9 cellular contexts compared by ENCODE assay signal in genomic region chr7:101880536-101881443, GRCh38.
DNase-seq lines count a peak whose midpoint lies in the region; ATAC-seq and TF ChIP-seq lines count a peak whose summit lies in the region.
"Had no signal": no experiment of that assay in that cellular context is flagged by ENCODE, and none has a peak within 500 bp of the region (broad histone marks: within the 10 kb centered on the region; RNA-seq: fewer than 3 reads in every experiment).

No MANE protein-coding gene starts in this region.

- peaks cover 24% of the 10 kb centered on the region for H4K20me1 ChIP-seq in DOHH2 (ENCODE audit: control insufficient read depth, insufficient read depth, low read depth, low read length)
- H4K20me1 ChIP-seq in PC-3 (ENCODE audit: low read length) = no peaks in the 10 kb centered on the region

- TF ChIP-seq CTCF in DOHH2 (IDR thresholded peaks at IDR 0.05; ENCODE audit: low read depth, low read length, poor library complexity, severe bottlenecking) = no peak
- no peak for TF ChIP-seq CTCF in PC-3 (conservative IDR thresholded peaks at IDR 0.05; ENCODE audit: low read depth, low read length)
- TF ChIP-seq CTCF in progenitor cell of endocrine pancreas (IDR thresholded peaks at IDR 0.05; ENCODE audit: unreplicated experiment) = no peak

- H3K4me3 Mint-ChIP-seq in progenitor cell of endocrine pancreas (ENCODE audit: low read depth) = no peak overlapping the region
- peak overlapping the region in 1 of 3 donors; percentile 11 for H3K4me3 Mint-ChIP-seq in T-cell

- peaks cover 3% of the 10 kb centered on the region for H3K36me3 Mint-ChIP-seq in progenitor cell of endocrine pancreas (ENCODE audit: insufficient read depth)
- no peaks in the 10 kb centered on the region for H3K36me3 Mint-ChIP-seq in T-cell

- peaks cover 37% of the 10 kb centered on the region for H3F3A ChIP-seq in DOHH2 (ENCODE audit: control insufficient read depth, insufficient read depth)
- H3F3A ChIP-seq in PC-3 (ENCODE audit: low read length, unreplicated experiment) = no peaks in the 10 kb centered on the region

- ATAC-seq in PC-3 = no peak
- ATAC-seq in GM19324 (IDR thresholded peaks at IDR 0.05; ENCODE audit: low FRiP score, unreplicated experiment) = no peak
- ATAC-seq in T-cell (replicated peaks in 1 of 4) = no peak
- ATAC-seq in HG02763 (IDR thresholded peaks at IDR 0.05; ENCODE audit: unreplicated experiment) = no peak

- H3K4me3 ChIP-seq in DOHH2 (ENCODE audit: low read length) = peak overlapping the region; percentile 25
- H3K4me3 ChIP-seq in PC-3 (ENCODE audit: low read length) = no peak overlapping the region; the same call in 1 of the 2 replicates
- H3K4me3 ChIP-seq in esophagus (ENCODE audit: low read depth in 1 of 2, low read length in 2 of 2) = no peak overlapping the region

- H3K4me1 Mint-ChIP-seq in progenitor cell of endocrine pancreas (ENCODE audit: low read depth) = peaks cover 72% of the 10 kb centered on the region
- H3K4me1 Mint-ChIP-seq in T-cell = peaks cover 37 to 48% (median 46%) of the 10 kb centered on the region in 3 donors

- H3K27me3 Mint-ChIP-seq in progenitor cell of endocrine pancreas (no peaks in the 10 kb centered on the region), T-cell (no peaks in the 10 kb centered on the region)

- no peaks in the 10 kb centered on the region for H3K9me3 Mint-ChIP-seq in progenitor cell of endocrine pancreas (ENCODE audit: low read depth)
- H3K9me3 Mint-ChIP-seq in T-cell = no peaks in the 10 kb centered on the region

- DNase-seq in PC-3 (peak; percentile 52), progenitor cell of endocrine pancreas (ENCODE audit: low spot score, unreplicated experiment) (no peak), ecto neural progenitor cell (ENCODE audit: low spot score) (no peak), T-cell (no peak)
- DNase-seq: NCI-H446 treated with DMSO at 0.1 percent for 48 hours had no signal

- POLR2A ChIA-PET in PC-3 (lab: Charles Lee; ENCODE audit: unreplicated experiment) (interaction anchor here (0.6 kb wide), 3 partner anchors 29 to 277 kb away, joined by 3 to 13 read pairs (median 6); no protein-coding TSS in a partner anchor), T-cell (lab: Charles Lee) (interaction anchor here in 1 of 2 donors (0.7 kb wide), 1 partner anchor 17 kb away, joined by 4 read pairs; no protein-coding TSS in a partner anchor)

- H3K27ac Mint-ChIP-seq in progenitor cell of endocrine pancreas (peak overlapping the region; percentile 75), T-cell (no peak overlapping the region)

- H3K36me3 ChIP-seq in DOHH2 (ENCODE audit: control insufficient read depth, low read length) = peaks cover 18% of the 10 kb centered on the region
- no peaks in the 10 kb centered on the region for H3K36me3 ChIP-seq in PC-3 (ENCODE audit: low read depth, low read length)
- no peaks in the 10 kb centered on the region for H3K36me3 ChIP-seq in esophagus (ENCODE audit: control insufficient read depth in 2 of 2, insufficient read depth in 2 of 2, low read length in 1 of 2)

- H3K9me3 ChIP-seq in DOHH2 (ENCODE audit: control insufficient read depth, insufficient read depth, low read length) (no peaks in the 10 kb centered on the region), PC-3 (ENCODE audit: low read length) (no peaks in the 10 kb centered on the region), esophagus (ENCODE audit: control insufficient read depth in 2 of 2, insufficient read depth in 1 of 2, low read depth in 1 of 2, low read length in 1 of 2) (no peaks in the 10 kb centered on the region)

- H3K79me2 ChIP-seq in DOHH2 (ENCODE audit: control insufficient read depth, low read length) = peaks cover 98% of the 10 kb centered on the region
- H3K79me2 ChIP-seq in PC-3 (ENCODE audit: low read length) = peaks cover 80% of the 10 kb centered on the region

- H3K9me2 ChIP-seq in DOHH2 (replicated peaks; ENCODE audit: control insufficient read depth, low read length) (no peaks in the 10 kb centered on the region), PC-3 (replicated peaks; ENCODE audit: low read length) (no peaks in the 10 kb centered on the region)

- H3K27ac ChIP-seq in DOHH2 (ENCODE audit: low read depth, low read length) (peak overlapping the region; percentile 70), PC-3 (ENCODE audit: low read length) (peak overlapping the region; percentile 99), esophagus (ENCODE audit: low read depth in 2 of 2, low read length in 1 of 2) (peak overlapping the region; percentile 39 to 47)

- intact Hi-C loops in PC-3 (cut with micrococcal nuclease) = no loop called here

- CTCF ChIA-PET in PC-3 (lab: Charles Lee) (interaction anchor here (0.7 to 0.8 kb wide), 2 partner anchors 24 to 43 kb away, joined by 3 to 5 read pairs; no protein-coding TSS in a partner anchor), T-cell (lab: Charles Lee) (interaction anchor here in 1 of 2 donors (0.6 kb wide), 1 partner anchor 335 kb away, joined by 3 read pairs; no protein-coding TSS in a partner anchor)

- H3K4me1 ChIP-seq in DOHH2 (ENCODE audit: control insufficient read depth, low read length) = peaks cover 99% of the 10 kb centered on the region
- peaks cover 56% of the 10 kb centered on the region for H3K4me1 ChIP-seq in PC-3 (ENCODE audit: insufficient read depth, low read length)
- peaks cover 3% of the 10 kb centered on the region in 2 donors for H3K4me1 ChIP-seq in esophagus (ENCODE audit: control insufficient read depth in 2 of 2, insufficient read depth in 2 of 2, low read length in 1 of 2)

- no peak overlapping the region for H2AFZ ChIP-seq in PC-3 (ENCODE audit: low read length)

- H3K27me3 ChIP-seq in DOHH2 (ENCODE audit: control insufficient read depth, low read length) = no peaks in the 10 kb centered on the region
- H3K27me3 ChIP-seq in PC-3 (ENCODE audit: low read length) = no peaks in the 10 kb centered on the region
- no peaks in the 10 kb centered on the region for H3K27me3 ChIP-seq in esophagus (ENCODE audit: control insufficient read depth in 1 of 2, insufficient read depth in 2 of 2, low read length in 2 of 2)

- WGBS in esophagus, 2 donors = 37 to 42% methylated on average over 10 of the region's 10 CpGs

- no TSS peak for BruUV-seq in PC-3 (replicated peaks; lab: Mats Ljungman, UMichigan)

- H3K4me2 ChIP-seq in DOHH2 (ENCODE audit: low read length) (peak overlapping the region; percentile 54), PC-3 (ENCODE audit: low read length) (peak overlapping the region; percentile 48)

- H3K9ac ChIP-seq in PC-3 (ENCODE audit: low read length) = peak overlapping the region; percentile 98

Comparison
In these comparisons a context has a peak if more than half of its experiments do, and no peak if none do; other contexts are left out.
1. H3K27ac ChIP-seq: peak in every context shown above with its lines; median percentile 99 in PC-3; 70 in DOHH2; 43 in esophagus.